Comparison of ENCODE assay signal across 35 cellular contexts in the genomic region with DNA sequence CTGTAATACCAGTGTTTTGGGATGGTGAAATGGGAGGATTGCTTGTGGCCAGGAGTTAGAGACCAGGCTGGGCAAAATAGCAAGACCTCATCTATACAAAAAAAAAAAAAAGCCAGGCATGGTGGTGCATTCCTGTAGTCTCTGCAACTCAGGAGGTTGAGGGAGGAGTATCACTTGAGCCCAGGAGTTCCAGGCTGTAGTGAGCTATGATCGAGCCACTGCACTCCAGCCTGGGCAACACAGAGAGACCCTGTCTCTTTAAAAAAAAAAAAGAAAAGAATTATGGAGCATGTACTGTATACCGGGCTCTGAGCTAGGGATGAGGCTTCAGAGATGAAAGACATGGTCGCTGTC.
"Had no signal": no experiment of that assay in that cellular context is flagged by ENCODE, and none has a peak within 500 bp of the region (broad histone marks: within the 10 kb centered on the region; RNA-seq: fewer than 3 reads in every experiment).

No MANE protein-coding gene starts in this region.

- H3K36me3 ChIP-seq: MG63 had no signal

- H3K9ac ChIP-seq: KMS-11 had no signal

- H3K9me3 ChIP-seq: MG63 had no signal

- H3K4me2 ChIP-seq: KMS-11 had no signal

- H3K4me3 ChIP-seq: MG63 had no signal

- DNase-seq: Karpas-422, Kasumi-1, MG63, MM.1S, MV-4-11, NCI-H1048, NCI-H1092, NCI-H1092 treated with DMSO at 0.1 percent for 48 hours, NCI-H1105, NCI-H1105 treated with DMSO at 0.1 percent for 48 hours, NCI-H1417, NCI-H1417 treated with DMSO at 0.1 percent for 48 hours, NCI-H1436, NCI-H1436 treated with DMSO at 0.1 percent for 48 hours, NCI-H146, NCI-H1694, NCI-H1694 treated with DMSO at 0.1 percent for 48 hours, NCI-H187, NCI-H187 treated with DMSO at 0.1 percent for 48 hours, NCI-H1930, NCI-H2029, NCI-H2029 treated with DMSO at 0.1 percent for 48 hours, NCI-H2081, NCI-H2081 treated with DMSO at 0.1 percent for 48 hours, NCI-H2107, NCI-H2171, NCI-H2171 treated with DMSO at 0.1 percent for 48 hours, NCI-H2227 treated with DMSO at 0.1 percent for 48 hours, NCI-H226, NCI-H345, NCI-H446, NCI-H446 treated with DMSO at 0.1 percent for 48 hours, NCI-H510A, NCI-H510A treated with DMSO at 0.1 percent for 48 hours had no signal

- H3K27ac ChIP-seq: KMS-11 had no signal
